ENCODE assay signal across 8 cellular contexts in the genomic region with DNA sequence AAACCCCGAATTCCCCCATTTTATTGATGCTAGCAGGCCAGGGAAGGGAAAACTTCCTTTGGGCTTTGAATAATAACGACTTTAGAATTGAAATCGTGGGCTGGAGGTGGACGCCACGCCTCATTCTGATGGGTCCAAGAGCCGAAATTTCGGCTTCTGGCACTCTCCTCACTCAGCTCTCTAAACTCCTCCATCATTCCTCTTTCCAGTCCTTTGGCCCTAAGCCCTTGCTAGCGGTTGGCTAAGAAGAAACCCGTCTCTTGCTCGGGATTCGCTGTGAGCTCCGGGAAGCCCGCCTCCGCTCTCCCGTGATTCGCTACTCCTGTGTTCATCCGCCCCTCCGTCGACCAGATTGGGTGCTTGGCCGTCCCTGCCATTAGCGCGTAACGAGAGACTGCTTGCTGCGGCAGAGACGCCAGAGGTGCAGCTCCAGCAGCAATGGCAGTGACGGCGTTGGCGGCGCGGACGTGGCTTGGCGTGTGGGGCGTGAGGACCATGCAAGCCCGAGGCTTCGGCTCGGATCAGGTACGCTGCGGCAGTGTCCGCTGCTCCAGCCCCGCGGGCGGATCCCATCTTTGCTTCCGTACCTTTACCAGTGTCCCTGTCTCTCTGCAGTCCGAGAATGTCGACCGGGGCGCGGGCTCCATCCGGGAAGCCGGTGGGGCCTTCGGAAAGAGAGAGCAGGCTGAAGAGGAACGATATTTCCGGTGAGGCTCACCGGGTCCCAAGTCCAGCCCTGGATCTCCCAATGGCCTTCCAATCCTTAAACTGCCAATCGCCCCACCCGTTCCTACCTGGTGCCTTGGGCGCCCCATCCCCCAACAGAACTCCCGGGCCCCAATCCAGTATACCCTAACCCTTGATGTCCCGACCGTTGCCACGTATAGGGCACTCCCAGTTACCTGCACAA. TPM values are rescaled to one million over a fixed set of nuclear protein-coding genes. Genes with fewer than 3 reads are reported as not detected.
DNase-seq lines count a peak whose midpoint lies in the region; ATAC-seq and TF ChIP-seq lines count a peak whose summit lies in the region.

A gene (plus strand): TSS at position 379 of the 910 bp plus-strand sequence. CDS start 60 bp downstream, at position 439.

- ATAC-seq in GM21737 (IDR thresholded peaks at IDR 0.05; ENCODE audit: unreplicated experiment) (peak; percentile 83), esophagus mucosa (peak; percentile 96)

- no peaks in the 10 kb centered on the region for H3K36me3 ChIP-seq in muscle layer of colon (ENCODE audit: insufficient read depth, low read length)

- H3K9me3 ChIP-seq in muscle layer of colon (ENCODE audit: low read length) = no peaks in the 10 kb centered on the region

- peak; percentile 99 for DNase-seq in DMS79 (lab: John Stamatoyannopoulos, UW)
- peak; percentile 83 for DNase-seq in KG1 (lab: John Stamatoyannopoulos, UW)
- DNase-seq in activated T-cell treated with anti-CD3 and anti-CD28 coated beads, Interleukin-2, amount 50 U/mL, for 24 hours = peak; percentile 91
- peak; percentile 87 for DNase-seq in stimulated activated CD8-positive, alpha-beta memory T cell treated with anti-CD3 and anti-CD28 coated beads, Interleukin-7, amount 100 ng/mL, for 24 hours (ENCODE audit: low read depth)

- H3K27me3 Mint-ChIP-seq in activated T-cell treated with anti-CD3 and anti-CD28 coated beads, Interleukin-2, amount 50 U/mL, for 24 hours = no peaks in the 10 kb centered on the region

- peaks cover 19% of the 10 kb centered on the region for H3K36me3 Mint-ChIP-seq in activated T-cell treated with anti-CD3 and anti-CD28 coated beads, Interleukin-2, amount 50 U/mL, for 24 hours (ENCODE audit: low read depth)

- peaks cover 29% of the 10 kb centered on the region for H3K4me1 Mint-ChIP-seq in activated T-cell treated with anti-CD3 and anti-CD28 coated beads, Interleukin-2, amount 50 U/mL, for 24 hours (ENCODE audit: low read depth)

- no peak within 1 kb of the TSS for H3K27ac Mint-ChIP-seq in activated T-cell treated with anti-CD3 and anti-CD28 coated beads, Interleukin-2, amount 50 U/mL, for 24 hours

- peak within 1 kb of the TSS; percentile 91 for H3K9ac ChIP-seq in muscle layer of colon (ENCODE audit: low read length)

- no peaks in the 10 kb centered on the region for H3K27me3 ChIP-seq in muscle layer of colon (ENCODE audit: control insufficient read depth in 1 of 2, insufficient read depth in 2 of 2, low read length in 2 of 2)

- H3K4me1 ChIP-seq in muscle layer of colon (ENCODE audit: insufficient read depth, low read length) = peaks cover 22% of the 10 kb centered on the region

- no peaks in the 10 kb centered on the region for H3K9me3 Mint-ChIP-seq in activated T-cell treated with anti-CD3 and anti-CD28 coated beads, Interleukin-2, amount 50 U/mL, for 24 hours

- peak within 1 kb of the TSS; percentile 92 for H3K27ac ChIP-seq in muscle layer of colon (ENCODE audit: low read depth, low read length)

- H3K4me3 ChIP-seq in muscle layer of colon (ENCODE audit: low read depth in 1 of 2, low read length in 2 of 2) = peak within 1 kb of the TSS; percentile 82 to 98

- no peak within 1 kb of the TSS for H3K4me3 Mint-ChIP-seq in activated T-cell treated with anti-CD3 and anti-CD28 coated beads, Interleukin-2, amount 50 U/mL, for 24 hours

TF ChIP-seq in PFSK-1, 5 proteins besides CTCF, POLR2A, EP300 and RAD21:
- TF ChIP-seq TAF1 (IDR thresholded peaks at IDR 0.05; ENCODE audit: borderline replicate concordance, insufficient read depth, low read length) (peak; percentile 96), SIN3A (IDR thresholded peaks at IDR 0.05; ENCODE audit: borderline replicate concordance, insufficient read depth, low read length) (peak; percentile 37; the same call in 1 of the 2 replicates), POLR2AphosphoS5 (IDR thresholded peaks at IDR 0.05; ENCODE audit: low read depth, low read length) (peak; percentile 98), FOXP2 (optimal IDR thresholded peaks at IDR 0.05; ENCODE audit: borderline replicate concordance, extremely low read depth, extremely low read length, insufficient read depth) (peak; percentile 55)
- TF ChIP-seq, protein P1, sequence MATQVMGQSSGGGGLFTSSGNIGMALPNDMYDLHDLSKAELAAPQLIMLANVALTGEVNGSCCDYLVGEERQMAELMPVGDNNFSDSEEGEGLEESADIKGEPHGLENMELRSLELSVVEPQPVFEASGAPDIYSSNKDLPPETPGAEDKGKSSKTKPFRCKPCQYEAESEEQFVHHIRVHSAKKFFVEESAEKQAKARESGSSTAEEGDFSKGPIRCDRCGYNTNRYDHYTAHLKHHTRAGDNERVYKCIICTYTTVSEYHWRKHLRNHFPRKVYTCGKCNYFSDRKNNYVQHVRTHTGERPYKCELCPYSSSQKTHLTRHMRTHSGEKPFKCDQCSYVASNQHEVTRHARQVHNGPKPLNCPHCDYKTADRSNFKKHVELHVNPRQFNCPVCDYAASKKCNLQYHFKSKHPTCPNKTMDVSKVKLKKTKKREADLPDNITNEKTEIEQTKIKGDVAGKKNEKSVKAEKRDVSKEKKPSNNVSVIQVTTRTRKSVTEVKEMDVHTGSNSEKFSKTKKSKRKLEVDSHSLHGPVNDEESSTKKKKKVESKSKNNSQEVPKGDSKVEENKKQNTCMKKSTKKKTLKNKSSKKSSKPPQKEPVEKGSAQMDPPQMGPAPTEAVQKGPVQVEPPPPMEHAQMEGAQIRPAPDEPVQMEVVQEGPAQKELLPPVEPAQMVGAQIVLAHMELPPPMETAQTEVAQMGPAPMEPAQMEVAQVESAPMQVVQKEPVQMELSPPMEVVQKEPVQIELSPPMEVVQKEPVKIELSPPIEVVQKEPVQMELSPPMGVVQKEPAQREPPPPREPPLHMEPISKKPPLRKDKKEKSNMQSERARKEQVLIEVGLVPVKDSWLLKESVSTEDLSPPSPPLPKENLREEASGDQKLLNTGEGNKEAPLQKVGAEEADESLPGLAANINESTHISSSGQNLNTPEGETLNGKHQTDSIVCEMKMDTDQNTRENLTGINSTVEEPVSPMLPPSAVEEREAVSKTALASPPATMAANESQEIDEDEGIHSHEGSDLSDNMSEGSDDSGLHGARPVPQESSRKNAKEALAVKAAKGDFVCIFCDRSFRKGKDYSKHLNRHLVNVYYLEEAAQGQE (IDR thresholded peaks at IDR 0.05; ENCODE audit: insufficient read depth in 1 of 2, low read depth in 2 of 2, low read length in 2 of 2) = no peak

RNA-seq across cellular contexts. Expression of the gene that starts here (rescaled TPM):
- 421 TPM for polyA plus RNA-seq in PFSK-1 (2012; ENCODE audit: insufficient read length, low read depth)
- 119 TPM for total RNA-seq in esophagus mucosa

Comparison
In these comparisons a context has a peak if more than half of its experiments do, and no peak if none do; other contexts are left out.
1. Peak in every context shown above with its lines: DNase-seq, ATAC-seq, H3K4me3 ChIP-seq and H3K27ac ChIP-seq.